3 cellular contexts compared by ENCODE assay signal in genomic region chr3:85455801-85456200, GRCh38.
TF ChIP-seq lines count a peak whose summit lies in the region.

No MANE protein-coding gene starts in this region.

TF ChIP-seq in HepG2, 621 proteins besides CTCF, POLR2A, EP300 and RAD21:
- TF ChIP-seq RAD51 (IDR thresholded peaks at IDR 0.05; ENCODE audit: borderline replicate concordance) (peak; percentile 57; the same call in 1 of the 2 replicates), NFAT5 (CRISPR knock-in tag; IDR thresholded peaks at IDR 0.05) (no peak)

TF ChIP-seq in GM12878, 131 proteins besides CTCF, POLR2A, EP300 and RAD21:
- TF ChIP-seq RAD51 (IDR thresholded peaks at IDR 0.05) (peak; percentile 46; the same call in 1 of the 2 replicates), SIX5 (IDR thresholded peaks at IDR 0.05; ENCODE audit: low read depth, low read length, severe bottlenecking) (no peak)

TF ChIP-seq in K562, 482 proteins besides CTCF, POLR2A, EP300 and RAD21:
- TF ChIP-seq CBFA2T2 (conservative IDR thresholded peaks at IDR 0.05) (0 out of 2 replicates have a peak, but pooled peaks have one; percentile 4), POLR2B (IDR thresholded peaks at IDR 0.05; ENCODE audit: low read depth, partially characterized antibody) (no peak), TFE3 (CRISPR knock-in tag; IDR thresholded peaks at IDR 0.05) (peak; percentile 85), PML (IDR thresholded peaks at IDR 0.05; ENCODE audit: low read length) (no peak), KAT8 (IDR thresholded peaks at IDR 0.05; ENCODE audit: low read depth) (no peak), RAD51 (IDR thresholded peaks at IDR 0.05; ENCODE audit: borderline replicate concordance, low read depth) (peak; percentile 67; the same call in 1 of the 2 replicates), HNRNPL (IDR thresholded peaks at IDR 0.05; ENCODE audit: low read depth, low read length) (no peak)
TF ChIP-seq in K562: peak in this region for 3.
